ENCODE assay signal across 1 cellular context in genomic region chr13:21670006-21670882, GRCh38.
TF ChIP-seq lines count a peak whose summit lies in the region.

No MANE protein-coding gene starts in this region.

TF ChIP-seq in K562, 482 proteins besides CTCF, POLR2A, EP300 and RAD21 (continued from another document):
- TF ChIP-seq E4F1 (CRISPR knock-in tag; IDR thresholded peaks at IDR 0.05; ENCODE audit: borderline replicate concordance) (no peak), POLR2G (IDR thresholded peaks at IDR 0.05; ENCODE audit: low read depth, low read length) (no peak), USF2 (CRISPR knock-in tag; IDR thresholded peaks at IDR 0.05) (no peak), MGA (IDR thresholded peaks at IDR 0.05) (peak; percentile 43), PML (IDR thresholded peaks at IDR 0.05; ENCODE audit: low read length) (no peak), ZNF217 (CRISPR knock-in tag; IDR thresholded peaks at IDR 0.05) (no peak), L3MBTL2 (IDR thresholded peaks at IDR 0.05) (peak; percentile 28; the same call in 1 of the 2 replicates), ZNF318 (IDR thresholded peaks at IDR 0.05; ENCODE audit: borderline replicate concordance in 1 of 2, low read depth in 1 of 2) (no peak), ZNF165 (CRISPR knock-in tag; IDR thresholded peaks at IDR 0.05; ENCODE audit: borderline replicate concordance) (no peak), E2F8 (IDR thresholded peaks at IDR 0.05; ENCODE audit: low read depth, partially characterized antibody) (no peak), BCLAF1 (IDR thresholded peaks at IDR 0.05; ENCODE audit: borderline replicate concordance in 1 of 2, control insufficient read depth in 1 of 2, low read depth in 2 of 2, low read length in 1 of 2) (no peak), GTF2F1 (IDR thresholded peaks at IDR 0.05; ENCODE audit: low read depth, low read length) (no peak), SMAD4 (CRISPR knock-in tag; conservative IDR thresholded peaks at IDR 0.05) (no peak), CTBP1 (IDR thresholded peaks at IDR 0.05; ENCODE audit: borderline replicate concordance) (no peak; the same call in 1 of the 2 replicates), E2F6 (IDR thresholded peaks at IDR 0.05; ENCODE audit: borderline replicate concordance in 1 of 2, extremely low read depth in 1 of 2, insufficient read depth in 1 of 2, insufficient read length in 1 of 2, low read depth in 1 of 2, low read length in 1 of 2, poor library complexity in 1 of 2, severe bottlenecking in 1 of 2) (peak in 1 of 2 experiments; percentile 56)
